ENCODE assay signal across 1 cellular context in the genomic region with DNA sequence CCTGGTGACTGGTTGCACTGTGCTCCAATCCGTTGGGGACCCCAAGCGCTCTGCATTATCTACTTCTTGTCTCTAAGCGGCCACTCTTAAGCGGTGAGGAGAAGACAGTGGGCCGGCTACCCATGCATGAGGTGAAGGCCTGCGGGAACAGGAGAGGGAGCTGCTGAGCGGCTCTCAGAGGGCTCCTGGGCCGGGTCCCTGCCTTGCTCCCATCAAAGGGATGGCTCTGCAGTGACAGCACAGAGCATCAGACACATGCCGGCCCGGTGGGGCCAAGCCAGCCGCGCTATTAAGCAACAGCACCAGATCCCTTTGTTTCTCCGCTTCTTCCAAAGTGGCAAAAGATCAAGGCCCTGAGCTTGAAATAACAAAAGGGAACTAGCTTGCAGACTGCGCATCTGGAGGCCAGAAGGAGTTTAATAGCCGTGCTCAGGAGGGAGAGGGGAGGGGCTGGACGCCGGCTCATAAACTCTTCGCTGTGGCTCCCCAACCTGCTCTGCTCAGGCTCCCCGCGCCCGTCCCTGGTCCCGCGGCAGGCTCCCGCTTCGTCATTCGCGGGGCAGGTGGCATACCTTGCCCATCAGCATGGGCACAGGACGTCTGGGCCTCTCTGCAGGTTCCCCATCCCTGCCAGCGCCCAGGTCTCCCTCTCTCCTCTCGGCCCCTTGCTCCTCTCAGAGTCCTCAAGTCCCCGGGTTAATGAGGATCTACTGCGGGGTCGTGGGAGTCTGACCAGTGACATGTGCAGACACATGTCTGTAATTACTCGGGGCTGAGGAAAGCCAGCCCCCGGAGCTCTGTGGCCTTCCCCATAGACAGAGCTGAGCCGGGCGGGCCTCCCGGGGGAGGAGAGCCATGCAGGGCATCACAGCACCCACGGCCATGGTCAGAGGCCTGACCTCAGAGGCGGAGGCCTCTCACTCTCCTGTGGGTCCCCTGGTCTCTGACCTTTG.
TF ChIP-seq lines count a peak whose summit lies in the region.

No MANE protein-coding gene starts in this region.

TF ChIP-seq in HepG2, 621 proteins besides CTCF, POLR2A, EP300 and RAD21 (continued from another document and continues in another):
- TF ChIP-seq ZNF703 (CRISPR knock-in tag; IDR thresholded peaks at IDR 0.05; ENCODE audit: borderline replicate concordance) (no peak), SUZ12 (IDR thresholded peaks at IDR 0.05; ENCODE audit: low read depth, low read length) (no peak), KDM5A (IDR thresholded peaks at IDR 0.05; ENCODE audit: borderline replicate concordance, low read length) (no peak), CHD4 (IDR thresholded peaks at IDR 0.05; ENCODE audit: borderline replicate concordance, low read length) (no peak), PHF21A (CRISPR knock-in tag; IDR thresholded peaks at IDR 0.05) (peak; percentile 55; the same call in 1 of the 2 replicates), HOXA9 (CRISPR knock-in tag; IDR thresholded peaks at IDR 0.05; ENCODE audit: borderline replicate concordance) (no peak), ZBTB3 (CRISPR knock-in tag; IDR thresholded peaks at IDR 0.05; ENCODE audit: borderline replicate concordance, low read depth) (no peak), ZNF20 (CRISPR knock-in tag; IDR thresholded peaks at IDR 0.05) (no peak), ZFAT (CRISPR knock-in tag; conservative IDR thresholded peaks at IDR 0.05) (no peak), NBN (conservative IDR thresholded peaks at IDR 0.05) (no peak), CENPT (CRISPR knock-in tag; IDR thresholded peaks at IDR 0.05; ENCODE audit: low read depth) (no peak), ZBTB8A (CRISPR knock-in tag; IDR thresholded peaks at IDR 0.05; ENCODE audit: borderline replicate concordance, low read depth) (no peak), KAT2B (IDR thresholded peaks at IDR 0.05; ENCODE audit: borderline replicate concordance, low read depth, low read length) (no peak), ZNF616 (CRISPR knock-in tag; IDR thresholded peaks at IDR 0.05; ENCODE audit: low read depth) (no peak), ELF1 (CRISPR knock-in tag; IDR thresholded peaks at IDR 0.05) (no peak), SOX5 (CRISPR knock-in tag; IDR thresholded peaks at IDR 0.05; ENCODE audit: borderline replicate concordance) (peak; percentile 98), TCF7 (IDR thresholded peaks at IDR 0.05; ENCODE audit: low read depth) (peak; percentile 91), POLR2AphosphoS2 (IDR thresholded peaks at IDR 0.05; ENCODE audit: low read depth, low read length) (no peak), IRF2 (CRISPR knock-in tag; IDR thresholded peaks at IDR 0.05) (peak; percentile 35; the same call in 1 of the 2 replicates), ZFP36 (IDR thresholded peaks at IDR 0.05; ENCODE audit: borderline replicate concordance, low read depth, low read length, partially characterized antibody) (no peak), KLF11 (CRISPR knock-in tag; IDR thresholded peaks at IDR 0.05) (no peak)
- TF ChIP-seq, protein P1, sequence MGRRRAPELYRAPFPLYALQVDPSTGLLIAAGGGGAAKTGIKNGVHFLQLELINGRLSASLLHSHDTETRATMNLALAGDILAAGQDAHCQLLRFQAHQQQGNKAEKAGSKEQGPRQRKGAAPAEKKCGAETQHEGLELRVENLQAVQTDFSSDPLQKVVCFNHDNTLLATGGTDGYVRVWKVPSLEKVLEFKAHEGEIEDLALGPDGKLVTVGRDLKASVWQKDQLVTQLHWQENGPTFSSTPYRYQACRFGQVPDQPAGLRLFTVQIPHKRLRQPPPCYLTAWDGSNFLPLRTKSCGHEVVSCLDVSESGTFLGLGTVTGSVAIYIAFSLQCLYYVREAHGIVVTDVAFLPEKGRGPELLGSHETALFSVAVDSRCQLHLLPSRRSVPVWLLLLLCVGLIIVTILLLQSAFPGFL (CRISPR knock-in tag; IDR thresholded peaks at IDR 0.05) = no peak
- TF ChIP-seq, protein P2, sequence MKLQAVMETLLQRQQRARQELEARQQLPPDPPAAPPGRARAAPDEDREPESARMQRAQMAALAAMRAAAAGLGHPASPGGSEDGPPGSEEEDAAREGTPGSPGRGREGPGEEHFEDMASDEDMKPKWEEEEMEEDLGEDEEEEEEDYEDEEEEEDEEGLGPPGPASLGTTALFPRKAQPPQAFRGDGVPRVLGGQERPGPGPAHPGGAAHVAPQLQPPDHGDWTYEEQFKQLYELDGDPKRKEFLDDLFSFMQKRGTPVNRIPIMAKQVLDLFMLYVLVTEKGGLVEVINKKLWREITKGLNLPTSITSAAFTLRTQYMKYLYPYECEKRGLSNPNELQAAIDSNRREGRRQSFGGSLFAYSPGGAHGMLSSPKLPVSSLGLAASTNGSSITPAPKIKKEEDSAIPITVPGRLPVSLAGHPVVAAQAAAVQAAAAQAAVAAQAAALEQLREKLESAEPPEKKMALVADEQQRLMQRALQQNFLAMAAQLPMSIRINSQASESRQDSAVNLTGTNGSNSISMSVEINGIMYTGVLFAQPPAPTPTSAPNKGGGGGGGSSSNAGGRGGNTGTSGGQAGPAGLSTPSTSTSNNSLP (IDR thresholded peaks at IDR 0.05; ENCODE audit: low read depth, low read length) = peak; percentile 49
- TF ChIP-seq, protein P3, sequence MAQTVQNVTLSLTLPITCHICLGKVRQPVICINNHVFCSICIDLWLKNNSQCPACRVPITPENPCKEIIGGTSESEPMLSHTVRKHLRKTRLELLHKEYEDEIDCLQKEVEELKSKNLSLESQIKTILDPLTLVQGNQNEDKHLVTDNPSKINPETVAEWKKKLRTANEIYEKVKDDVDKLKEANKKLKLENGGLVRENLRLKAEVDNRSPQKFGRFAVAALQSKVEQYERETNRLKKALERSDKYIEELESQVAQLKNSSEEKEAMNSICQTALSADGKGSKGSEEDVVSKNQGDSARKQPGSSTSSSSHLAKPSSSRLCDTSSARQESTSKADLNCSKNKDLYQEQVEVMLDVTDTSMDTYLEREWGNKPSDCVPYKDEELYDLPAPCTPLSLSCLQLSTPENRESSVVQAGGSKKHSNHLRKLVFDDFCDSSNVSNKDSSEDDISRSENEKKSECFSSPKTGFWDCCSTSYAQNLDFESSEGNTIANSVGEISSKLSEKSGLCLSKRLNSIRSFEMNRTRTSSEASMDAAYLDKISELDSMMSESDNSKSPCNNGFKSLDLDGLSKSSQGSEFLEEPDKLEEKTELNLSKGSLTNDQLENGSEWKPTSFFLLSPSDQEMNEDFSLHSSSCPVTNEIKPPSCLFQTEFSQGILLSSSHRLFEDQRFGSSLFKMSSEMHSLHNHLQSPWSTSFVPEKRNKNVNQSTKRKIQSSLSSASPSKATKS (CRISPR knock-in tag; IDR thresholded peaks at IDR 0.05) = no peak
- TF ChIP-seq, protein P4, sequence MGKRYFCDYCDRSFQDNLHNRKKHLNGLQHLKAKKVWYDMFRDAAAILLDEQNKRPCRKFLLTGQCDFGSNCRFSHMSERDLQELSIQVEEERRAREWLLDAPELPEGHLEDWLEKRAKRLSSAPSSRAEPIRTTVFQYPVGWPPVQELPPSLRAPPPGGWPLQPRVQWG (CRISPR knock-in tag; IDR thresholded peaks at IDR 0.05; ENCODE audit: borderline replicate concordance, low read depth) = no peak
- TF ChIP-seq, protein P5, sequence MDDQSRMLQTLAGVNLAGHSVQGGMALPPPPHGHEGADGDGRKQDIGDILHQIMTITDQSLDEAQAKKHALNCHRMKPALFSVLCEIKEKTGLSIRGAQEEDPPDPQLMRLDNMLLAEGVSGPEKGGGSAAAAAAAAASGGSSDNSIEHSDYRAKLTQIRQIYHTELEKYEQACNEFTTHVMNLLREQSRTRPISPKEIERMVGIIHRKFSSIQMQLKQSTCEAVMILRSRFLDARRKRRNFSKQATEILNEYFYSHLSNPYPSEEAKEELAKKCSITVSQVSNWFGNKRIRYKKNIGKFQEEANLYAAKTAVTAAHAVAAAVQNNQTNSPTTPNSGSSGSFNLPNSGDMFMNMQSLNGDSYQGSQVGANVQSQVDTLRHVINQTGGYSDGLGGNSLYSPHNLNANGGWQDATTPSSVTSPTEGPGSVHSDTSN (CRISPR knock-in tag; IDR thresholded peaks at IDR 0.05; ENCODE audit: borderline replicate concordance) = no peak
- TF ChIP-seq, protein P6, sequence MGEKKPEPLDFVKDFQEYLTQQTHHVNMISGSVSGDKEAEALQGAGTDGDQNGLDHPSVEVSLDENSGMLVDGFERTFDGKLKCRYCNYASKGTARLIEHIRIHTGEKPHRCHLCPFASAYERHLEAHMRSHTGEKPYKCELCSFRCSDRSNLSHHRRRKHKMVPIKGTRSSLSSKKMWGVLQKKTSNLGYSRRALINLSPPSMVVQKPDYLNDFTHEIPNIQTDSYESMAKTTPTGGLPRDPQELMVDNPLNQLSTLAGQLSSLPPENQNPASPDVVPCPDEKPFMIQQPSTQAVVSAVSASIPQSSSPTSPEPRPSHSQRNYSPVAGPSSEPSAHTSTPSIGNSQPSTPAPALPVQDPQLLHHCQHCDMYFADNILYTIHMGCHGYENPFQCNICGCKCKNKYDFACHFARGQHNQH (CRISPR knock-in tag; IDR thresholded peaks at IDR 0.05) = peak; percentile 53; the same call in 1 of the 2 replicates
- TF ChIP-seq, protein P7, sequence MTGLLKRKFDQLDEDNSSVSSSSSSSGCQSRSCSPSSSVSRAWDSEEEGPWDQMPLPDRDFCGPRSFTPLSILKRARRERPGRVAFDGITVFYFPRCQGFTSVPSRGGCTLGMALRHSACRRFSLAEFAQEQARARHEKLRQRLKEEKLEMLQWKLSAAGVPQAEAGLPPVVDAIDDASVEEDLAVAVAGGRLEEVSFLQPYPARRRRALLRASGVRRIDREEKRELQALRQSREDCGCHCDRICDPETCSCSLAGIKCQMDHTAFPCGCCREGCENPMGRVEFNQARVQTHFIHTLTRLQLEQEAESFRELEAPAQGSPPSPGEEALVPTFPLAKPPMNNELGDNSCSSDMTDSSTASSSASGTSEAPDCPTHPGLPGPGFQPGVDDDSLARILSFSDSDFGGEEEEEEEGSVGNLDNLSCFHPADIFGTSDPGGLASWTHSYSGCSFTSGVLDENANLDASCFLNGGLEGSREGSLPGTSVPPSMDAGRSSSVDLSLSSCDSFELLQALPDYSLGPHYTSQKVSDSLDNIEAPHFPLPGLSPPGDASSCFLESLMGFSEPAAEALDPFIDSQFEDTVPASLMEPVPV (CRISPR knock-in tag; IDR thresholded peaks at IDR 0.05) = no peak
- TF ChIP-seq, protein P8, sequence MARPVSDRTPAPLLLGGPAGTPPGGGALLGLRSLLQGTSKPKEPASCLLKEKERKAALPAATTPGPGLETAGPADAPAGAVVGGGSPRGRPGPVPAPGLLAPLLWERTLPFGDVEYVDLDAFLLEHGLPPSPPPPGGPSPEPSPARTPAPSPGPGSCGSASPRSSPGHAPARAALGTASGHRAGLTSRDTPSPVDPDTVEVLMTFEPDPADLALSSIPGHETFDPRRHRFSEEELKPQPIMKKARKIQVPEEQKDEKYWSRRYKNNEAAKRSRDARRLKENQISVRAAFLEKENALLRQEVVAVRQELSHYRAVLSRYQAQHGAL (CRISPR knock-in tag; IDR thresholded peaks at IDR 0.05; ENCODE audit: not compliant biosample characterization) = no peak
- TF ChIP-seq, protein P9, sequence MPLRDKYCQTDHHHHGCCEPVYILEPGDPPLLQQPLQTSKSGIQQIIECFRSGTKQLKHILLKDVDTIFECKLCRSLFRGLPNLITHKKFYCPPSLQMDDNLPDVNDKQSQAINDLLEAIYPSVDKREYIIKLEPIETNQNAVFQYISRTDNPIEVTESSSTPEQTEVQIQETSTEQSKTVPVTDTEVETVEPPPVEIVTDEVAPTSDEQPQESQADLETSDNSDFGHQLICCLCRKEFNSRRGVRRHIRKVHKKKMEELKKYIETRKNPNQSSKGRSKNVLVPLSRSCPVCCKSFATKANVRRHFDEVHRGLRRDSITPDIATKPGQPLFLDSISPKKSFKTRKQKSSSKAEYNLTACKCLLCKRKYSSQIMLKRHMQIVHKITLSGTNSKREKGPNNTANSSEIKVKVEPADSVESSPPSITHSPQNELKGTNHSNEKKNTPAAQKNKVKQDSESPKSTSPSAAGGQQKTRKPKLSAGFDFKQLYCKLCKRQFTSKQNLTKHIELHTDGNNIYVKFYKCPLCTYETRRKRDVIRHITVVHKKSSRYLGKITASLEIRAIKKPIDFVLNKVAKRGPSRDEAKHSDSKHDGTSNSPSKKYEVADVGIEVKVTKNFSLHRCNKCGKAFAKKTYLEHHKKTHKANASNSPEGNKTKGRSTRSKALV (CRISPR knock-in tag; IDR thresholded peaks at IDR 0.05) = no peak
- TF ChIP-seq, protein P10, sequence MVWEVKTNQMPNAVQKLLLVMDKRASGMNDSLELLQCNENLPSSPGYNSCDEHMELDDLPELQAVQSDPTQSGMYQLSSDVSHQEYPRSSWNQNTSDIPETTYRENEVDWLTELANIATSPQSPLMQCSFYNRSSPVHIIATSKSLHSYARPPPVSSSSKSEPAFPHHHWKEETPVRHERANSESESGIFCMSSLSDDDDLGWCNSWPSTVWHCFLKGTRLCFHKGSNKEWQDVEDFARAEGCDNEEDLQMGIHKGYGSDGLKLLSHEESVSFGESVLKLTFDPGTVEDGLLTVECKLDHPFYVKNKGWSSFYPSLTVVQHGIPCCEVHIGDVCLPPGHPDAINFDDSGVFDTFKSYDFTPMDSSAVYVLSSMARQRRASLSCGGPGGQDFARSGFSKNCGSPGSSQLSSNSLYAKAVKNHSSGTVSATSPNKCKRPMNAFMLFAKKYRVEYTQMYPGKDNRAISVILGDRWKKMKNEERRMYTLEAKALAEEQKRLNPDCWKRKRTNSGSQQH (CRISPR knock-in tag; IDR thresholded peaks at IDR 0.05; ENCODE audit: low read depth) = no peak
- TF ChIP-seq, protein P11, sequence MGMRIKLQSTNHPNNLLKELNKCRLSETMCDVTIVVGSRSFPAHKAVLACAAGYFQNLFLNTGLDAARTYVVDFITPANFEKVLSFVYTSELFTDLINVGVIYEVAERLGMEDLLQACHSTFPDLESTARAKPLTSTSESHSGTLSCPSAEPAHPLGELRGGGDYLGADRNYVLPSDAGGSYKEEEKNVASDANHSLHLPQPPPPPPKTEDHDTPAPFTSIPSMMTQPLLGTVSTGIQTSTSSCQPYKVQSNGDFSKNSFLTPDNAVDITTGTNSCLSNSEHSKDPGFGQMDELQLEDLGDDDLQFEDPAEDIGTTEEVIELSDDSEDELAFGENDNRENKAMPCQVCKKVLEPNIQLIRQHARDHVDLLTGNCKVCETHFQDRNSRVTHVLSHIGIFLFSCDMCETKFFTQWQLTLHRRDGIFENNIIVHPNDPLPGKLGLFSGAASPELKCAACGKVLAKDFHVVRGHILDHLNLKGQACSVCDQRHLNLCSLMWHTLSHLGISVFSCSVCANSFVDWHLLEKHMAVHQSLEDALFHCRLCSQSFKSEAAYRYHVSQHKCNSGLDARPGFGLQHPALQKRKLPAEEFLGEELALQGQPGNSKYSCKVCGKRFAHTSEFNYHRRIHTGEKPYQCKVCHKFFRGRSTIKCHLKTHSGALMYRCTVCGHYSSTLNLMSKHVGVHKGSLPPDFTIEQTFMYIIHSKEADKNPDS (CRISPR knock-in tag; IDR thresholded peaks at IDR 0.05) = no peak
- TF ChIP-seq, protein P12, sequence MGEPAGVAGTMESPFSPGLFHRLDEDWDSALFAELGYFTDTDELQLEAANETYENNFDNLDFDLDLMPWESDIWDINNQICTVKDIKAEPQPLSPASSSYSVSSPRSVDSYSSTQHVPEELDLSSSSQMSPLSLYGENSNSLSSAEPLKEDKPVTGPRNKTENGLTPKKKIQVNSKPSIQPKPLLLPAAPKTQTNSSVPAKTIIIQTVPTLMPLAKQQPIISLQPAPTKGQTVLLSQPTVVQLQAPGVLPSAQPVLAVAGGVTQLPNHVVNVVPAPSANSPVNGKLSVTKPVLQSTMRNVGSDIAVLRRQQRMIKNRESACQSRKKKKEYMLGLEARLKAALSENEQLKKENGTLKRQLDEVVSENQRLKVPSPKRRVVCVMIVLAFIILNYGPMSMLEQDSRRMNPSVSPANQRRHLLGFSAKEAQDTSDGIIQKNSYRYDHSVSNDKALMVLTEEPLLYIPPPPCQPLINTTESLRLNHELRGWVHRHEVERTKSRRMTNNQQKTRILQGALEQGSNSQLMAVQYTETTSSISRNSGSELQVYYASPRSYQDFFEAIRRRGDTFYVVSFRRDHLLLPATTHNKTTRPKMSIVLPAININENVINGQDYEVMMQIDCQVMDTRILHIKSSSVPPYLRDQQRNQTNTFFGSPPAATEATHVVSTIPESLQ (CRISPR knock-in tag; conservative IDR thresholded peaks at IDR 0.05) = no peak
